ENCODE assay signal across 1 cellular context in the genomic region with DNA sequence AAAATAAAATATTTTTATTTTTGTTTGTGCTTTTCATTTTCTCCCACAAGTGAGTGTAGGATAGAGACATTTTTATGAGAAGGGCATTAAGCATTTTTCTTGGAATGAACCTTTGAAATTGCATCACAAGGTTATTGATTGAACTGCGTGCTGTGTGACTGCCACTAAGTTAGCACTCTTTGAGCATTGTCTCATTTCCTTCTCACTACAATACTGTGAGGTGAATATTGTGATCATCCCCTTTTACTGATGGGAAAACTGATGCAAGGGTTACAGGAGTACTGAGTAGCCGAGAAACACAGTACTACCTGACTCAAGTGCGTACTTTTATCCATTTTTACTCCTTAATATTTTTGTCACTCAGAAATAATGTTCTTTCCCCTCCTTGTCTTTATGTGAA.
TF ChIP-seq lines count a peak whose summit lies in the region.

No MANE protein-coding gene starts in this region.

TF ChIP-seq in K562, 482 proteins besides CTCF, POLR2A, EP300 and RAD21 (continued from another document):
- TF ChIP-seq, protein P1, sequence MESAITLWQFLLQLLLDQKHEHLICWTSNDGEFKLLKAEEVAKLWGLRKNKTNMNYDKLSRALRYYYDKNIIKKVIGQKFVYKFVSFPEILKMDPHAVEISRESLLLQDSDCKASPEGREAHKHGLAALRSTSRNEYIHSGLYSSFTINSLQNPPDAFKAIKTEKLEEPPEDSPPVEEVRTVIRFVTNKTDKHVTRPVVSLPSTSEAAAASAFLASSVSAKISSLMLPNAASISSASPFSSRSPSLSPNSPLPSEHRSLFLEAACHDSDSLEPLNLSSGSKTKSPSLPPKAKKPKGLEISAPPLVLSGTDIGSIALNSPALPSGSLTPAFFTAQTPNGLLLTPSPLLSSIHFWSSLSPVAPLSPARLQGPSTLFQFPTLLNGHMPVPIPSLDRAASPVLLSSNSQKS (CRISPR knock-in tag; IDR thresholded peaks at IDR 0.05) = no peak
- TF ChIP-seq TAF15 (IDR thresholded peaks at IDR 0.05; ENCODE audit: low read depth, low read length) = no peak
- no peak for TF ChIP-seq LEF1 (IDR thresholded peaks at IDR 0.05)
- TF ChIP-seq, protein P2, sequence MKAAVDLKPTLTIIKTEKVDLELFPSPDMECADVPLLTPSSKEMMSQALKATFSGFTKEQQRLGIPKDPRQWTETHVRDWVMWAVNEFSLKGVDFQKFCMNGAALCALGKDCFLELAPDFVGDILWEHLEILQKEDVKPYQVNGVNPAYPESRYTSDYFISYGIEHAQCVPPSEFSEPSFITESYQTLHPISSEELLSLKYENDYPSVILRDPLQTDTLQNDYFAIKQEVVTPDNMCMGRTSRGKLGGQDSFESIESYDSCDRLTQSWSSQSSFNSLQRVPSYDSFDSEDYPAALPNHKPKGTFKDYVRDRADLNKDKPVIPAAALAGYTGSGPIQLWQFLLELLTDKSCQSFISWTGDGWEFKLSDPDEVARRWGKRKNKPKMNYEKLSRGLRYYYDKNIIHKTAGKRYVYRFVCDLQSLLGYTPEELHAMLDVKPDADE (conservative IDR thresholded peaks at IDR 0.05; ENCODE audit: control insufficient read depth, low read depth, low read length) = no peak
- TF ChIP-seq CBX3 (IDR thresholded peaks at IDR 0.05; ENCODE audit: borderline replicate concordance in 1 of 2, low read length in 2 of 2) = 0 out of 3 replicates have a peak, but pooled peaks of 1 of the 2 experiments have one; percentile 34
- TF ChIP-seq, protein P3, sequence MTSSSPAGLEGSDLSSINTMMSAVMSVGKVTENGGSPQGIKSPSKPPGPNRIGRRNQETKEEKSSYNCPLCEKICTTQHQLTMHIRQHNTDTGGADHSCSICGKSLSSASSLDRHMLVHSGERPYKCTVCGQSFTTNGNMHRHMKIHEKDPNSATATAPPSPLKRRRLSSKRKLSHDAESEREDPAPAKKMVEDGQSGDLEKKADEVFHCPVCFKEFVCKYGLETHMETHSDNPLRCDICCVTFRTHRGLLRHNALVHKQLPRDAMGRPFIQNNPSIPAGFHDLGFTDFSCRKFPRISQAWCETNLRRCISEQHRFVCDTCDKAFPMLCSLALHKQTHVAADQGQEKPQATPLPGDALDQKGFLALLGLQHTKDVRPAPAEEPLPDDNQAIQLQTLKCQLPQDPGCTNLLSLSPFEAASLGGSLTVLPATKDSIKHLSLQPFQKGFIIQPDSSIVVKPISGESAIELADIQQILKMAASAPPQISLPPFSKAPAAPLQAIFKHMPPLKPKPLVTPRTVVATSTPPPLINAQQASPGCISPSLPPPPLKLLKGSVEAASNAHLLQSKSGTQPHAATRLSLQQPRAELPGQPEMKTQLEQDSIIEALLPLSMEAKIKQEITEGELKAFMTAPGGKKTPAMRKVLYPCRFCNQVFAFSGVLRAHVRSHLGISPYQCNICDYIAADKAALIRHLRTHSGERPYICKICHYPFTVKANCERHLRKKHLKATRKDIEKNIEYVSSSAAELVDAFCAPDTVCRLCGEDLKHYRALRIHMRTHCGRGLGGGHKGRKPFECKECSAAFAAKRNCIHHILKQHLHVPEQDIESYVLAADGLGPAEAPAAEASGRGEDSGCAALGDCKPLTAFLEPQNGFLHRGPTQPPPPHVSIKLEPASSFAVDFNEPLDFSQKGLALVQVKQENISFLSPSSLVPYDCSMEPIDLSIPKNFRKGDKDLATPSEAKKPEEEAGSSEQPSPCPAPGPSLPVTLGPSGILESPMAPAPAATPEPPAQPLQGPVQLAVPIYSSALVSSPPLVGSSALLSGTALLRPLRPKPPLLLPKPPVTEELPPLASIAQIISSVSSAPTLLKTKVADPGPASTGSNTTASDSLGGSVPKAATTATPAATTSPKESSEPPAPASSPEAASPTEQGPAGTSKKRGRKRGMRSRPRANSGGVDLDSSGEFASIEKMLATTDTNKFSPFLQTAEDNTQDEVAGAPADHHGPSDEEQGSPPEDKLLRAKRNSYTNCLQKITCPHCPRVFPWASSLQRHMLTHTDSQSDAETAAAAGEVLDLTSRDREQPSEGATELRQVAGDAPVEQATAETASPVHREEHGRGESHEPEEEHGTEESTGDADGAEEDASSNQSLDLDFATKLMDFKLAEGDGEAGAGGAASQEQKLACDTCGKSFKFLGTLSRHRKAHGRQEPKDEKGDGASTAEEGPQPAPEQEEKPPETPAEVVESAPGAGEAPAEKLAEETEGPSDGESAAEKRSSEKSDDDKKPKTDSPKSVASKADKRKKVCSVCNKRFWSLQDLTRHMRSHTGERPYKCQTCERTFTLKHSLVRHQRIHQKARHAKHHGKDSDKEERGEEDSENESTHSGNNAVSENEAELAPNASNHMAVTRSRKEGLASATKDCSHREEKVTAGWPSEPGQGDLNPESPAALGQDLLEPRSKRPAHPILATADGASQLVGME (CRISPR knock-in tag; IDR thresholded peaks at IDR 0.05) = no peak
- TF ChIP-seq FOXA3 (CRISPR knock-in tag; conservative IDR thresholded peaks at IDR 0.05 in 1 of 2, IDR thresholded peaks at IDR 0.05 in 1 of 2) = no peak
- no peak for TF ChIP-seq ETV5 (CRISPR knock-in tag; IDR thresholded peaks at IDR 0.05; ENCODE audit: low read depth)
- TF ChIP-seq HLTF (IDR thresholded peaks at IDR 0.05) = no peak
- TF ChIP-seq TFAM (CRISPR knock-in tag; conservative IDR thresholded peaks at IDR 0.05) = no peak
- no peak for TF ChIP-seq SIRT6 (IDR thresholded peaks at IDR 0.05; ENCODE audit: low read depth, low read length)
- TF ChIP-seq, protein P4, sequence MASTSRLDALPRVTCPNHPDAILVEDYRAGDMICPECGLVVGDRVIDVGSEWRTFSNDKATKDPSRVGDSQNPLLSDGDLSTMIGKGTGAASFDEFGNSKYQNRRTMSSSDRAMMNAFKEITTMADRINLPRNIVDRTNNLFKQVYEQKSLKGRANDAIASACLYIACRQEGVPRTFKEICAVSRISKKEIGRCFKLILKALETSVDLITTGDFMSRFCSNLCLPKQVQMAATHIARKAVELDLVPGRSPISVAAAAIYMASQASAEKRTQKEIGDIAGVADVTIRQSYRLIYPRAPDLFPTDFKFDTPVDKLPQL (IDR thresholded peaks at IDR 0.05; ENCODE audit: extremely low read depth, insufficient read length) = no peak
- TF ChIP-seq, protein P5, sequence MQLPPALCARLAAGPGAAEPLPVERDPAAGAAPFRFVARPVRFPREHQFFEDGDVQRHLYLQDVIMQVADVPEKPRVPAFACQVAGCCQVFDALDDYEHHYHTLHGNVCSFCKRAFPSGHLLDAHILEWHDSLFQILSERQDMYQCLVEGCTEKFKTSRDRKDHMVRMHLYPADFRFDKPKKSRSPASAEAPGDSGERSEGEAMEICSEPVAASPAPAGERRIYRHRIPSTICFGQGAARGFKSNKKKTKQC (CRISPR knock-in tag; IDR thresholded peaks at IDR 0.05) = no peak
- no peak for TF ChIP-seq GTF2A2 (tag; IDR thresholded peaks at IDR 0.05)
